In genomic region chr9:108569624-108570023, GRCh38 we compare ENCODE assay signal across 14 cellular contexts.
DNase-seq lines count a peak whose midpoint lies in the region; ATAC-seq and TF ChIP-seq lines count a peak whose summit lies in the region.
"Had no signal": no experiment of that assay in that cellular context is flagged by ENCODE, and none has a peak within 500 bp of the region (broad histone marks: within the 10 kb centered on the region; RNA-seq: fewer than 3 reads in every experiment).

No MANE protein-coding gene starts in this region.

- WGBS in esophagus squamous epithelium, 2 donors: 7 to 31% methylated on average over 2 to 3 of the region's 3 CpGs
- WGBS in trophoblast cell (ENCODE audit: extremely low coverage, insufficient coverage, insufficient read length): no CpG with 5 or more reads among the region's 3 CpGs

- no peaks in the 10 kb centered on the region for H3K79me1 ChIP-seq in trophoblast cell (ENCODE audit: low read length)

- H3K4me2 ChIP-seq in trophoblast cell (ENCODE audit: low read length): no peak overlapping the region

- H3K9me3 ChIP-seq in esophagus squamous epithelium: no peaks in the 10 kb centered on the region
- no peaks in the 10 kb centered on the region for H3K9me3 ChIP-seq in trophoblast cell (ENCODE audit: insufficient read depth, low read depth, low read length)
- H3K9me3 ChIP-seq: Caco-2, left ventricle myocardium inferior had no signal

- no peak overlapping the region for H3K23ac ChIP-seq in trophoblast cell (ENCODE audit: low read length)

- H3K79me2 ChIP-seq in trophoblast cell (ENCODE audit: control insufficient read depth, insufficient read depth, low read length, poor library complexity): no peaks in the 10 kb centered on the region

- no peak overlapping the region for H3K4me3 Mint-ChIP-seq in activated naive CD4-positive, alpha-beta T cell treated with anti-CD3 and anti-CD28 coated beads, Interleukin-2, amount 10 ng/mL, durations not matched to agents 7 days and 5 days
- H3K4me3 Mint-ChIP-seq: H9 had no signal

- H3K9me3 Mint-ChIP-seq in activated naive CD4-positive, alpha-beta T cell treated with anti-CD3 and anti-CD28 coated beads, Interleukin-2, amount 10 ng/mL, durations not matched to agents 7 days and 5 days: no peaks in the 10 kb centered on the region
- H3K9me3 Mint-ChIP-seq: H9 had no signal

- H3K27ac ChIP-seq in esophagus squamous epithelium: peak overlapping the region in 3 of 4 donors; percentile 22 to 31 (median 30)
- H3K27ac ChIP-seq in trophoblast cell (ENCODE audit: low read depth, low read length): no peak overlapping the region
- H3K27ac ChIP-seq: left ventricle myocardium inferior had no signal

- no peaks in the 10 kb centered on the region for H3K4me1 Mint-ChIP-seq in activated naive CD4-positive, alpha-beta T cell treated with anti-CD3 and anti-CD28 coated beads, Interleukin-2, amount 10 ng/mL, durations not matched to agents 7 days and 5 days

- intact Hi-C loops in esophagus squamous epithelium (cut with DNase I): loop anchor here (5.0 to 10.0 kb wide), 2 partner anchors 285 to 1102 kb away; no protein-coding TSS in a partner anchor

- no peak overlapping the region for H4K12ac ChIP-seq in trophoblast cell (ENCODE audit: low read depth, low read length)

- no peak overlapping the region for H2BK12ac ChIP-seq in trophoblast cell (ENCODE audit: low read length)

- no peak overlapping the region for H2AFZ ChIP-seq in trophoblast cell (ENCODE audit: insufficient read depth, low read length, poor library complexity)

- no peak overlapping the region for H4K91ac ChIP-seq in trophoblast cell (ENCODE audit: low read depth, low read length)

- H3K27ac Mint-ChIP-seq in activated naive CD4-positive, alpha-beta T cell treated with anti-CD3 and anti-CD28 coated beads, Interleukin-2, amount 10 ng/mL, durations not matched to agents 7 days and 5 days: no peak overlapping the region

- H2BK5ac ChIP-seq in trophoblast cell (ENCODE audit: low read depth, low read length, poor library complexity): no peak overlapping the region

- no peak overlapping the region for H2BK120ac ChIP-seq in trophoblast cell (ENCODE audit: insufficient read depth, low read length, poor library complexity)

- H3K4me3 ChIP-seq in esophagus squamous epithelium (no peak overlapping the region), trophoblast cell (ENCODE audit: low read depth, low read length) (no peak overlapping the region)
- H3K4me3 ChIP-seq: left ventricle myocardium inferior had no signal

- no peak overlapping the region for H3K9ac ChIP-seq in trophoblast cell (ENCODE audit: low read length)

- no peak for TF ChIP-seq POLR2A in esophagus squamous epithelium (IDR thresholded peaks at IDR 0.05)

- peak; percentile 72 for DNase-seq in ELF-1 (ENCODE audit: low read depth, low spot score)
- peak; percentile 100 for DNase-seq in RPMI7951 (ENCODE audit: low read depth)
- DNase-seq in esophagus squamous epithelium (lab: John Stamatoyannopoulos, UW): no peak
- peak; percentile 94 to 96 for DNase-seq in trophoblast cell
- no peak for DNase-seq in SW 1271 (lab: John Stamatoyannopoulos, UW)
- no peak for DNase-seq in activated naive CD4-positive, alpha-beta T cell treated with anti-CD3 and anti-CD28 coated beads, Interleukin-2, amount 10 ng/mL, durations not matched to agents 7 days and 5 days
- no peak for DNase-seq in activated CD4-positive, CD25-positive, alpha-beta regulatory T cell treated with anti-CD3 and anti-CD28 coated beads, Interleukin-2, amount 50 U/mL, for 72 hours
- DNase-seq: activated CD4-positive, alpha-beta T cell treated with anti-CD3 and anti-CD28 coated beads, Interleukin-2, amount 50 U/mL, for 1 hour; Caco-2; H9; left ventricle myocardium inferior; NCI-H2029 had no signal

- TF ChIP-seq CTCF in esophagus squamous epithelium (IDR thresholded peaks at IDR 0.05): no peak

- CTCF ChIA-PET in activated naive CD4-positive, alpha-beta T cell treated with anti-CD3 and anti-CD28 coated beads, Interleukin-2, amount 10 ng/mL, durations not matched to agents 7 days and 5 days (lab: Charles Lee): no interaction called here

- no peaks in the 10 kb centered on the region for H3K27me3 Mint-ChIP-seq in activated naive CD4-positive, alpha-beta T cell treated with anti-CD3 and anti-CD28 coated beads, Interleukin-2, amount 10 ng/mL, durations not matched to agents 7 days and 5 days

- no peaks in the 10 kb centered on the region for H3K36me3 ChIP-seq in esophagus squamous epithelium
- H3K36me3 ChIP-seq in trophoblast cell (ENCODE audit: control insufficient read depth in 1 of 2, insufficient read depth in 2 of 2, low read length in 2 of 2): no peaks in the 10 kb centered on the region
- H3K36me3 ChIP-seq: left ventricle myocardium inferior had no signal

- H4K8ac ChIP-seq in trophoblast cell (ENCODE audit: low read depth, low read length): no peak overlapping the region

- H3K27me3 ChIP-seq in esophagus squamous epithelium (no peaks in the 10 kb centered on the region), trophoblast cell (ENCODE audit: insufficient read depth, low read length) (no peaks in the 10 kb centered on the region)

- H3K4me1 ChIP-seq in esophagus squamous epithelium: peaks cover 6 to 51% (median 14%) of the 10 kb centered on the region in 3 donors
- H3K4me1 ChIP-seq in trophoblast cell (ENCODE audit: control insufficient read depth in 1 of 2, insufficient read depth in 2 of 2, low read length in 2 of 2): peaks cover 0 to 4% of the 10 kb centered on the region in 2 experiments
- H3K4me1 ChIP-seq: Caco-2 had no signal

- no peak for ATAC-seq in GM19397 (IDR thresholded peaks at IDR 0.05; ENCODE audit: unreplicated experiment)
- ATAC-seq: HepG2 had no signal

- no peaks in the 10 kb centered on the region for H3K36me3 Mint-ChIP-seq in activated naive CD4-positive, alpha-beta T cell treated with anti-CD3 and anti-CD28 coated beads, Interleukin-2, amount 10 ng/mL, durations not matched to agents 7 days and 5 days

- no peak overlapping the region for H2AK5ac ChIP-seq in trophoblast cell (ENCODE audit: low read length)

- H3K14ac ChIP-seq in trophoblast cell (ENCODE audit: low read length): no peak overlapping the region

- no peak overlapping the region for H3K18ac ChIP-seq in trophoblast cell (ENCODE audit: low read length)

- no peak overlapping the region for H3K4ac ChIP-seq in trophoblast cell (ENCODE audit: low read depth, low read length)

Comparison
In these comparisons a context has a peak if more than half of its experiments do, and no peak if none do; other contexts are left out.
1. DNase-seq: peak in ELF-1 (single experiment), RPMI7951 (single experiment) and trophoblast cell (2 of 2); none in esophagus squamous epithelium (single experiment), SW 1271 (0 of 2), activated naive CD4-positive, alpha-beta T cell treated with anti-CD3 and anti-CD28 coated beads, Interleukin-2, amount 10 ng/mL, durations not matched to agents 7 days and 5 days (single experiment) and activated CD4-positive, CD25-positive, alpha-beta regulatory T cell treated with anti-CD3 and anti-CD28 coated beads, Interleukin-2, amount 50 U/mL, for 72 hours (single experiment).